Comparison of ENCODE assay signal across 7 cellular contexts in genomic region chrX:134520860-134521390, GRCh38.
DNase-seq lines count a peak whose midpoint lies in the region; ATAC-seq and TF ChIP-seq lines count a peak whose summit lies in the region.

No MANE protein-coding gene starts in this region.

- no peaks in the 10 kb centered on the region for H3K27me3 ChIP-seq in lung (ENCODE audit: control insufficient read depth, insufficient read depth)
- no peaks in the 10 kb centered on the region for H3K27me3 ChIP-seq in CD8-positive, alpha-beta memory T cell (ENCODE audit: insufficient read depth, low read length, poor library complexity, severe bottlenecking)

- no peaks in the 10 kb centered on the region for H3K36me3 ChIP-seq in lung (ENCODE audit: control insufficient read depth in 2 of 2, insufficient read depth in 2 of 2, low read length in 2 of 2)
- no peaks in the 10 kb centered on the region for H3K36me3 ChIP-seq in CD8-positive, alpha-beta memory T cell (ENCODE audit: insufficient read depth, low read length)

- H3K27me3 Mint-ChIP-seq in CD8-positive, alpha-beta memory T cell = peaks cover 0 to 2% of the 10 kb centered on the region in 2 donors

- H3K4me1 Mint-ChIP-seq in CD8-positive, alpha-beta memory T cell = peaks cover 0 to 1% (median 0%) of the 10 kb centered on the region in 3 donors

- H3K27ac Mint-ChIP-seq in CD8-positive, alpha-beta memory T cell = no peak overlapping the region

- TF ChIP-seq CTCF in cardiac fibroblast (IDR thresholded peaks at IDR 0.05; ENCODE audit: low read depth, low read length) = peak; percentile 65
- TF ChIP-seq CTCF in lung (IDR thresholded peaks at IDR 0.05; ENCODE audit: control extremely low read depth, extremely low read depth) = peak; percentile 26

- H3K9me3 ChIP-seq in lung (ENCODE audit: control insufficient read depth in 2 of 2, insufficient read depth in 1 of 2, low read length in 1 of 2) = no peaks in the 10 kb centered on the region
- H3K9me3 ChIP-seq in CD8-positive, alpha-beta memory T cell (ENCODE audit: low read length) = no peaks in the 10 kb centered on the region

- WGBS in lung, 2 donors = 71 to 86% methylated on average over 2 to 3 of the region's 3 CpGs

- peak; percentile 47 for ATAC-seq in HG02759 (IDR thresholded peaks at IDR 0.05; ENCODE audit: unreplicated experiment)
- peak; percentile 58 for ATAC-seq in lung (ENCODE audit: insufficient read depth, low FRiP score)
- ATAC-seq in GM21529 (IDR thresholded peaks at IDR 0.05; ENCODE audit: unreplicated experiment) = no peak

- no peaks in the 10 kb centered on the region for H3K9me3 Mint-ChIP-seq in CD8-positive, alpha-beta memory T cell

- DNase-seq in GF-D8 (lab: John Stamatoyannopoulos, UW) = peak; percentile 30
- DNase-seq in NCI-H526 (lab: John Stamatoyannopoulos, UW) = peak; percentile 35 to 67
- peak; percentile 78 to 81 for DNase-seq in cardiac fibroblast (ENCODE audit: low read depth in 2 of 2)
- DNase-seq in lung (ENCODE audit: low spot score) = no peak
- no peak for DNase-seq in CD8-positive, alpha-beta memory T cell

- POLR2A ChIA-PET in CD8-positive, alpha-beta memory T cell (lab: Charles Lee) = no interaction called here

- no peaks in the 10 kb centered on the region for H3K4me1 ChIP-seq in lung (ENCODE audit: control insufficient read depth in 2 of 2, insufficient read depth in 2 of 2, low read length in 2 of 2)
- no peaks in the 10 kb centered on the region for H3K4me1 ChIP-seq in CD8-positive, alpha-beta memory T cell (ENCODE audit: insufficient read depth, low read length)

- no peaks in the 10 kb centered on the region for H3K36me3 Mint-ChIP-seq in CD8-positive, alpha-beta memory T cell

- H3K27ac ChIP-seq in lung (ENCODE audit: low read depth in 1 of 2, low read length in 1 of 2) = no peak overlapping the region
- no peak overlapping the region for H3K27ac ChIP-seq in CD8-positive, alpha-beta memory T cell (ENCODE audit: low read depth, low read length)

- H3K4me3 Mint-ChIP-seq in CD8-positive, alpha-beta memory T cell = no peak overlapping the region

- CTCF ChIA-PET in CD8-positive, alpha-beta memory T cell (lab: Charles Lee) = no interaction called here

- H3K4me3 ChIP-seq in cardiac fibroblast (replicated peaks in 1 of 2; ENCODE audit: low read depth in 2 of 2, low read length in 2 of 2) (no peak overlapping the region), lung (no peak overlapping the region)
- no peak overlapping the region for H3K4me3 ChIP-seq in CD8-positive, alpha-beta memory T cell (ENCODE audit: low read length)

Comparison
In these comparisons a context has a peak if more than half of its experiments do, and no peak if none do; other contexts are left out.
1. DNase-seq: peak in GF-D8 (single experiment), NCI-H526 (2 of 2) and cardiac fibroblast (2 of 2); none in lung (single experiment) and CD8-positive, alpha-beta memory T cell (0 of 5).